17 cellular contexts compared by ENCODE assay signal in the genomic region with DNA sequence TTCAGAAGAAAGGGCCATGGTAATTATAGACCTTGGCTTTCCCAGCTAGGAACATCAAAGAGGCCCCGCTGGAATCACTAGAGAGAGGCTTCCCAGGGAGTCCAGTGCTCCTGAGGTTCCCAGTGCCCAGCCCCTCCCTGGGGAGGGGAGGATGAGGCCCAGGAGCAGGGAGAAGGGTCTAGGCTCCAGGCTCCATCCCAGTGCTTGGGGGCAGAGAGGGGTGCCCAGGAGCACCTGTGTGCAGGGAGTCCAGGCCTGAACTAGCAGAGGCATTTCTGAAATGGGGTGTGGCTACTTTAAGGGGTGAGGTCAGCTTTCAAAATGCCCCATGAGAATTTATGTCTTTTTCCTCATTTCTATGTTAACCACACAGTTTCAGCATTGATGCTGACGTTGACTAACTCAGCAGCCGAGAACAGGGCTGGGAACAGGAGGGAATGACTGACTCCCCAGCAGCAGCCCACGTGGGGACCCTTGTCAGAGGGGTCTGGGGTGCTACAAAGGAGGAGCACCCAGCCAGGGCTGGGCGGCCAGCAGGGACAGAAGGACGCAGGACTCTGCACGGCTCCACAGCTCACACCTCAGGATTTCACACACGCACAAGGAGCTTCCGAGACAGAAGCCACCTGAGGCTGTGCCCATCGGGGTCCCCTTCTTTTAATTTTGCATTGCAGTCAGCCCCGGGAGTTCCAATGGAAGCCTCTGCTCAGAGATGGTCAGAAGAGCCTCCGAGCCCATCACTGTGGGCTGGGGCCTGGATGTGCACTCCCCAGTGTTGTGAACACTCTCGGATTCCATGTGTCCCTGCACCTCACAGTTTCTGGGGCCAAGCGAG.
A peak's percentile ranks its signal among the peaks of the same experiment; 100 is the strongest.
DNase-seq lines count a peak whose midpoint lies in the region; ATAC-seq, FAIRE-seq and TF ChIP-seq lines count a peak whose summit lies in the region.
"Had no signal": no experiment of that assay in that cellular context is flagged by ENCODE, and none has a peak within 500 bp of the region (broad histone marks: within the 10 kb centered on the region; RNA-seq: fewer than 3 reads in every experiment).

No MANE protein-coding gene starts in this region.

- ATAC-seq in activated CD8-positive, alpha-beta T cell treated with anti-CD3 and anti-CD28 coated beads, Interleukin-2, amount 10 ng/mL, durations not matched to agents 7 days and 5 days, result no peak
- ATAC-seq: activated CD4-positive, alpha-beta T cell treated with anti-CD3 and anti-CD28 coated beads for 36 hours had no signal

- no peak overlapping the region for H4K91ac ChIP-seq in neuronal stem cell (ENCODE audit: low read depth, low read length, poor library complexity)

- TF ChIP-seq CTCF in VCaP (conservative IDR thresholded peaks at IDR 0.05), result no peak
- no peak for TF ChIP-seq CTCF in smooth muscle cell (IDR thresholded peaks at IDR 0.05; ENCODE audit: borderline replicate concordance, insufficient read depth, poor library complexity, severe bottlenecking)

- H3K4ac ChIP-seq in neuronal stem cell (ENCODE audit: low read length), result no peak overlapping the region

- H4K20me1 ChIP-seq in smooth muscle cell (ENCODE audit: low read depth), result no peaks in the 10 kb centered on the region

- no peaks in the 10 kb centered on the region for H3K79me1 ChIP-seq in neuronal stem cell (ENCODE audit: low read depth, low read length)

- no peak overlapping the region for H2BK15ac ChIP-seq in neuronal stem cell (ENCODE audit: low read length)

- no CpG with 5 or more reads among the region's 14 CpGs for WGBS in neuronal stem cell (ENCODE audit: extremely low coverage in 2 of 2, insufficient read length in 2 of 2, insufficient replicate concordance in 1 of 2), 2 donors
- 70% methylated on average over 14 of the region's 14 CpGs for WGBS in smooth muscle cell (ENCODE audit: low lambda C conversion rate)

- CTCF ChIA-PET in activated CD8-positive, alpha-beta T cell treated with anti-CD3 and anti-CD28 coated beads, Interleukin-2, amount 10 ng/mL, durations not matched to agents 7 days and 5 days (lab: Charles Lee), result no interaction called here

- peaks cover 8% of the 10 kb centered on the region; the same call in 1 of the 2 replicates for H3K27me3 ChIP-seq in H7 (ENCODE audit: control insufficient read depth, insufficient read depth, low read length)
- H3K27me3 ChIP-seq in neuronal stem cell (ENCODE audit: control insufficient read depth in 3 of 3, insufficient read depth in 3 of 3, low read depth in 1 of 3, low read length in 3 of 3), result peaks cover 0 to 44% (median 3%) of the 10 kb centered on the region in 3 experiments
- H3K27me3 ChIP-seq in smooth muscle cell (ENCODE audit: low read depth), result peaks cover 29% of the 10 kb centered on the region
- H3K27me3 ChIP-seq: ascending aorta had no signal

- no peak overlapping the region for H3K4me3 Mint-ChIP-seq in activated CD8-positive, alpha-beta T cell treated with anti-CD3 and anti-CD28 coated beads, Interleukin-2, amount 10 ng/mL, durations not matched to agents 7 days and 5 days
- H3K4me3 Mint-ChIP-seq: activated CD4-positive, alpha-beta T cell treated with anti-CD3 and anti-CD28 coated beads for 36 hours had no signal

- no peak overlapping the region for H2BK120ac ChIP-seq in neuronal stem cell (ENCODE audit: low read depth, low read length)

- H2BK5ac ChIP-seq in neuronal stem cell (ENCODE audit: low read length), result no peak overlapping the region

- POLR2A ChIA-PET in activated CD8-positive, alpha-beta T cell treated with anti-CD3 and anti-CD28 coated beads, Interleukin-2, amount 10 ng/mL, durations not matched to agents 7 days and 5 days (lab: Charles Lee), result no interaction called here

- H3K9ac ChIP-seq in neuronal stem cell (ENCODE audit: low read depth, low read length, poor library complexity) (no peak overlapping the region), smooth muscle cell (ENCODE audit: low read depth) (no peak overlapping the region)
- H3K9ac ChIP-seq: SK-N-SH had no signal

- H3K9me3 Mint-ChIP-seq in activated CD8-positive, alpha-beta T cell treated with anti-CD3 and anti-CD28 coated beads, Interleukin-2, amount 10 ng/mL, durations not matched to agents 7 days and 5 days (ENCODE audit: insufficient read depth), result no peaks in the 10 kb centered on the region

- H3K4me1 ChIP-seq in neuronal stem cell (ENCODE audit: control insufficient read depth in 2 of 2, insufficient read depth in 1 of 2, low read depth in 1 of 2, low read length in 2 of 2), result peaks cover 14 to 15% of the 10 kb centered on the region in 2 donors
- H3K4me1 ChIP-seq in smooth muscle cell (ENCODE audit: low read depth), result peaks cover 24% of the 10 kb centered on the region
- H3K4me1 ChIP-seq: ascending aorta had no signal

- DNase-seq in H7, result peak; percentile 67
- DNase-seq in NCI-H1417 (lab: John Stamatoyannopoulos, UW), result peak; percentile 52 to 95 (median 85)
- no peak for DNase-seq in neuronal stem cell (ENCODE audit: low spot score)
- DNase-seq in frontal cortex (ENCODE audit: low spot score in 2 of 2), result no peak
- DNase-seq in smooth muscle cell (lab: John Stamatoyannopoulos, UW; ENCODE audit: unreplicated experiment), result no peak
- DNase-seq in activated CD8-positive, alpha-beta T cell treated with anti-CD3 and anti-CD28 coated beads, Interleukin-2, amount 10 ng/mL, durations not matched to agents 7 days and 5 days, result no peak
- DNase-seq in Ammon's horn (ENCODE audit: low spot score), result no peak
- DNase-seq: activated CD4-positive, alpha-beta T cell treated with anti-CD3 and anti-CD28 coated beads for 36 hours; activated naive CD4-positive, alpha-beta T cell treated with Interleukin-2 at 50 U/mL for 16 hours; GF-D8; IMR-90; left ventricle myocardium inferior; SK-N-SH; stimulated activated CD4-positive, alpha-beta T cell treated with anti-CD3 and anti-CD28 coated beads, Interleukin-4, amount 100 ng/mL, for 24 hours had no signal

- H3K27ac Mint-ChIP-seq in activated CD8-positive, alpha-beta T cell treated with anti-CD3 and anti-CD28 coated beads, Interleukin-2, amount 10 ng/mL, durations not matched to agents 7 days and 5 days, result no peak overlapping the region
- H3K27ac Mint-ChIP-seq: activated CD4-positive, alpha-beta T cell treated with anti-CD3 and anti-CD28 coated beads for 36 hours had no signal

- FAIRE-seq in frontal cortex (lab: Jason Lieb, UNC), result no peak
- FAIRE-seq: GM12892 had no signal

- no peaks in the 10 kb centered on the region for H3K36me3 Mint-ChIP-seq in activated CD8-positive, alpha-beta T cell treated with anti-CD3 and anti-CD28 coated beads, Interleukin-2, amount 10 ng/mL, durations not matched to agents 7 days and 5 days (ENCODE audit: low read depth)

- no peaks in the 10 kb centered on the region for H3F3A ChIP-seq in smooth muscle cell (ENCODE audit: low read depth)

- no peak overlapping the region for H4K8ac ChIP-seq in neuronal stem cell (ENCODE audit: low read depth, low read length)

- H2AK5ac ChIP-seq in neuronal stem cell (ENCODE audit: low read depth, low read length), result peak overlapping the region; percentile 89

- H3K27ac ChIP-seq in VCaP, result peak overlapping the region; percentile 8; the same call in 1 of the 2 replicates
- H3K27ac ChIP-seq in neuronal stem cell (replicated peaks; ENCODE audit: low read length), result no peak overlapping the region
- no peak overlapping the region for H3K27ac ChIP-seq in smooth muscle cell (ENCODE audit: low read depth)
- H3K27ac ChIP-seq: ascending aorta had no signal

- no peaks in the 10 kb centered on the region for H3K27me3 Mint-ChIP-seq in activated CD8-positive, alpha-beta T cell treated with anti-CD3 and anti-CD28 coated beads, Interleukin-2, amount 10 ng/mL, durations not matched to agents 7 days and 5 days (ENCODE audit: low read depth)
- H3K27me3 Mint-ChIP-seq: activated CD4-positive, alpha-beta T cell treated with anti-CD3 and anti-CD28 coated beads for 36 hours had no signal

- H3K4me1 Mint-ChIP-seq in activated CD8-positive, alpha-beta T cell treated with anti-CD3 and anti-CD28 coated beads, Interleukin-2, amount 10 ng/mL, durations not matched to agents 7 days and 5 days (ENCODE audit: low read depth), result no peaks in the 10 kb centered on the region
- H3K4me1 Mint-ChIP-seq: activated CD4-positive, alpha-beta T cell treated with anti-CD3 and anti-CD28 coated beads for 36 hours had no signal

- H3K4me3 ChIP-seq in H7 (ENCODE audit: insufficient read depth, low read depth, low read length), result no peak overlapping the region
- H3K4me3 ChIP-seq in neuronal stem cell (ENCODE audit: low read length in 2 of 2), result no peak overlapping the region
- no peak overlapping the region for H3K4me3 ChIP-seq in smooth muscle cell

- H3K9me3 ChIP-seq in neuronal stem cell (replicated peaks in 1 of 2; ENCODE audit: control insufficient read depth in 2 of 2, insufficient read depth in 1 of 2, low read depth in 1 of 2, low read length in 2 of 2) (no peaks in the 10 kb centered on the region), smooth muscle cell (replicated peaks; ENCODE audit: low read depth) (no peaks in the 10 kb centered on the region)
- H3K9me3 ChIP-seq: ascending aorta, left ventricle myocardium inferior, SK-N-SH had no signal

- no peaks in the 10 kb centered on the region for H3K79me2 ChIP-seq in smooth muscle cell (ENCODE audit: low read depth)

- H2AFZ ChIP-seq in neuronal stem cell (ENCODE audit: low read length), result no peak overlapping the region
- no peak overlapping the region for H2AFZ ChIP-seq in smooth muscle cell (ENCODE audit: low read depth)

- no peak overlapping the region for H3K23ac ChIP-seq in neuronal stem cell (ENCODE audit: low read depth, low read length, poor library complexity)

- H3K18ac ChIP-seq in neuronal stem cell (ENCODE audit: low read length), result peak overlapping the region; percentile 25

- peak overlapping the region; percentile 17 for H2BK12ac ChIP-seq in neuronal stem cell (ENCODE audit: low read length)

- no peaks in the 10 kb centered on the region for H3K36me3 ChIP-seq in H7 (replicated peaks; ENCODE audit: control insufficient read depth, insufficient read depth, low read length)
- H3K36me3 ChIP-seq in neuronal stem cell (replicated peaks in 1 of 2; ENCODE audit: control insufficient read depth in 2 of 2, insufficient read depth in 2 of 2, low read length in 2 of 2), result no peaks in the 10 kb centered on the region
- H3K36me3 ChIP-seq in smooth muscle cell (ENCODE audit: low read depth), result no peaks in the 10 kb centered on the region
- H3K36me3 ChIP-seq: ascending aorta, left ventricle myocardium inferior had no signal

- no peak overlapping the region for H3K4me2 ChIP-seq in neuronal stem cell (ENCODE audit: insufficient read depth, low read length, poor library complexity, severe bottlenecking)
- H3K4me2 ChIP-seq in smooth muscle cell, result no peak overlapping the region
- H3K4me2 ChIP-seq: SK-N-SH had no signal

- H3K14ac ChIP-seq in neuronal stem cell (ENCODE audit: low read length), result no peak overlapping the region

Comparison
In these comparisons a context has a peak if more than half of its experiments do, and no peak if none do; other contexts are left out.
1. DNase-seq: peak in H7 (single experiment) and NCI-H1417 (3 of 3); none in neuronal stem cell (single experiment), frontal cortex (0 of 2), smooth muscle cell (single experiment), activated CD8-positive, alpha-beta T cell treated with anti-CD3 and anti-CD28 coated beads, Interleukin-2, amount 10 ng/mL, durations not matched to agents 7 days and 5 days (single experiment) and Ammon's horn (single experiment).